Comparison of ENCODE assay signal across 8 cellular contexts in the genomic region with DNA sequence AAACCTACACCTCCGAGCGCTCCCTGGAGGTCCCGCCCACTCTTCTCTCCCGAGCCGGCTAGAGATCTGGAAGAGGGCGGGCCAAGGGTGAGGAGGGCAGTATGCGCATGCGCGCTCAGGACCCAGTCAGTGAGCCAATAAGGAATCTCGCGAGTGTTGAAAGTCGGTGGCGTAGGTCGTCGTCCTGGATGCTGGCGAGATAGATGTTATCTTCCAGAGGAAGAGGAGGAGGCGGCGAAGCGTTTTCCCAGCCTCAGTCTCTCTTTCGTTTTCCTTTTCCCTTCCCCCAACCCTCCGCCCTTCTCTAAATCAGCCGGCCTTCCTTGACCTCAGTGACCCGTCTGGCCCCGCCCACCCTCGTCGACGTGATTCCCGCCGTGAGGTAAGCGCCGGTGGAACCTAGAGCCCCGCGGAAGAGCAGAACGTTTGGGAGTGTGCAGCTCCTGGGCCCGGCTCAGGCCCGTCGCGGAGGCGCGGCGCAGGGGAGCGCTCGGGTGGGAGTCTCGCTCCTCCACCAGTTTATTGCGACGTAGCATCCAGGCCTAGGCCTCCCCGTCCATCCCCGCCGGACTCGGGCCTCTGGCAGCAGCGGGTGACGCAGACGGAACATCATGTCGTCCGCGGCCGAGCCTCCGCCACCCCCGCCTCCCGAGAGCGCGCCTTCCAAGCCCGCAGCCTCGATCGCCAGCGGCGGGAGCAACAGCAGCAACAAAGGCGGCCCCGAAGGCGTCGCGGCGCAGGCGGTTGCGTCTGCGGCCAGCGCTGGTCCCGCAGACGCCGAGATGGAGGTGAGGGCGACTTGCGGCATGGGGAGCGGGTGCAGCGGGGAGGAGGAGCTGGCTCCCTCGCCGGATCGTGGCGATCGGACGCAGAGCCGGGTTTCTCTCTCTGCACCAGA. TPM values are rescaled to one million over a fixed set of nuclear protein-coding genes. Genes with fewer than 3 reads are reported as not detected.
A peak's percentile ranks its signal among the peaks of the same experiment; 100 is the strongest.
DNase-seq lines count a peak whose midpoint lies in the region; ATAC-seq and TF ChIP-seq lines count a peak whose summit lies in the region.

A gene with protein sequence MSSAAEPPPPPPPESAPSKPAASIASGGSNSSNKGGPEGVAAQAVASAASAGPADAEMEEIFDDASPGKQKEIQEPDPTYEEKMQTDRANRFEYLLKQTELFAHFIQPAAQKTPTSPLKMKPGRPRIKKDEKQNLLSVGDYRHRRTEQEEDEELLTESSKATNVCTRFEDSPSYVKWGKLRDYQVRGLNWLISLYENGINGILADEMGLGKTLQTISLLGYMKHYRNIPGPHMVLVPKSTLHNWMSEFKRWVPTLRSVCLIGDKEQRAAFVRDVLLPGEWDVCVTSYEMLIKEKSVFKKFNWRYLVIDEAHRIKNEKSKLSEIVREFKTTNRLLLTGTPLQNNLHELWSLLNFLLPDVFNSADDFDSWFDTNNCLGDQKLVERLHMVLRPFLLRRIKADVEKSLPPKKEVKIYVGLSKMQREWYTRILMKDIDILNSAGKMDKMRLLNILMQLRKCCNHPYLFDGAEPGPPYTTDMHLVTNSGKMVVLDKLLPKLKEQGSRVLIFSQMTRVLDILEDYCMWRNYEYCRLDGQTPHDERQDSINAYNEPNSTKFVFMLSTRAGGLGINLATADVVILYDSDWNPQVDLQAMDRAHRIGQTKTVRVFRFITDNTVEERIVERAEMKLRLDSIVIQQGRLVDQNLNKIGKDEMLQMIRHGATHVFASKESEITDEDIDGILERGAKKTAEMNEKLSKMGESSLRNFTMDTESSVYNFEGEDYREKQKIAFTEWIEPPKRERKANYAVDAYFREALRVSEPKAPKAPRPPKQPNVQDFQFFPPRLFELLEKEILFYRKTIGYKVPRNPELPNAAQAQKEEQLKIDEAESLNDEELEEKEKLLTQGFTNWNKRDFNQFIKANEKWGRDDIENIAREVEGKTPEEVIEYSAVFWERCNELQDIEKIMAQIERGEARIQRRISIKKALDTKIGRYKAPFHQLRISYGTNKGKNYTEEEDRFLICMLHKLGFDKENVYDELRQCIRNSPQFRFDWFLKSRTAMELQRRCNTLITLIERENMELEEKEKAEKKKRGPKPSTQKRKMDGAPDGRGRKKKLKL (plus strand): TSS at position 389 of the 898 bp plus-strand sequence. CDS start 223 bp downstream, at position 612.

- H3K9me3 ChIP-seq in heart right ventricle (no peaks in the 10 kb centered on the region), upper lobe of left lung (no peaks in the 10 kb centered on the region)

- in situ Hi-C loops in GM13976 (cut with MboI; ENCODE audit: low sequenced_read_pairs, unreplicated experiment) = no loop called here

- no peaks in the 10 kb centered on the region for H3K27me3 ChIP-seq in heart right ventricle
- peaks cover 0 to 3% (median 0%) of the 10 kb centered on the region in 4 donors for H3K27me3 ChIP-seq in upper lobe of left lung

- peak in 3 of 4 donors; percentile 90 to 97 (median 93) for TF ChIP-seq POLR2A in upper lobe of left lung (IDR thresholded peaks at IDR 0.05)

- TF ChIP-seq CTCF in GM13976 (IDR thresholded peaks at IDR 0.05; ENCODE audit: borderline replicate concordance, control extremely low read depth, extremely low read depth, insufficient read depth, missing control alignments) (no peak), heart right ventricle (IDR thresholded peaks at IDR 0.05) (no peak), upper lobe of left lung (IDR thresholded peaks at IDR 0.05) (peak in 1 of 6 experiments; percentile 15)

- H3K4me3 ChIP-seq in heart right ventricle = peak within 1 kb of the TSS; percentile 64 to 94 (median 84)
- peak within 1 kb of the TSS; percentile 56 to 97 (median 86) for H3K4me3 ChIP-seq in upper lobe of left lung

- H3K27ac ChIP-seq in heart right ventricle (peak within 1 kb of the TSS; percentile 90 to 98 (median 97)), upper lobe of left lung (peak within 1 kb of the TSS; percentile 91 to 99 (median 98))

- H3K4me1 ChIP-seq in heart right ventricle (peaks cover 0 to 46% (median 36%) of the 10 kb centered on the region in 9 donors), upper lobe of left lung (peaks cover 12 to 40% (median 33%) of the 10 kb centered on the region in 4 donors)

- ATAC-seq in HG02870 (IDR thresholded peaks at IDR 0.05; ENCODE audit: unreplicated experiment) (peak; percentile 78), heart right ventricle (peak; percentile 93 to 97 (median 96)), upper lobe of left lung (ENCODE audit: low FRiP score in 2 of 2) (peak; percentile 97 to 99)

- WGBS in heart right ventricle, 2 donors = 0 to 1% methylated on average over 89 to 91 of the region's 91 CpGs
- WGBS in upper lobe of left lung, 2 donors = 0% methylated on average over 25 to 72 of the region's 91 CpGs

- peak; percentile 92 for DNase-seq in GM13976 (ENCODE audit: low spot score)
- peak; percentile 85 for DNase-seq in NCI-H146 treated with DMSO at 0.1 percent for 48 hours (lab: John Stamatoyannopoulos, UW; ENCODE audit: unreplicated experiment)
- DNase-seq in amniotic epithelial cell (ENCODE audit: low read depth) = peak; percentile 97
- peak; percentile 96 for DNase-seq in heart right ventricle
- DNase-seq in posterior cingulate gyrus = peak; percentile 90 to 99 (median 91)
- peak; percentile 96 to 98 for DNase-seq in upper lobe of left lung

- TF ChIP-seq EP300 in upper lobe of left lung (IDR thresholded peaks at IDR 0.05) = no peak

- H3K36me3 ChIP-seq in heart right ventricle (peaks cover 0 to 19% (median 14%) of the 10 kb centered on the region in 9 donors), upper lobe of left lung (peaks cover 0 to 13% (median 3%) of the 10 kb centered on the region in 4 donors)

- intact Hi-C loops in T-helper 1 cell treated with Interleukin-12 subunit alpha and Interleukin-12 subunit beta and Interleukin-4 antibody, amounts not matched to agents 30 ng/mL and 1 ng/mL, for 36 hours (cut with micrococcal nuclease) = loop anchor here (1.0 to 10.0 kb wide), 16 partner anchors 46 to 1971 kb away; partner anchors contain the start of genes ABCE1, ANAPC10, GAB1 and IL15
- intact Hi-C loops in heart right ventricle (cut with DNase I) (loop anchor here in 1 of 10 donors (5.0 kb wide), 1 partner anchor 176 kb away; the partner anchor contains the start of gene GAB1), posterior cingulate gyrus (cut with DNase I) (loop anchor here (5.0 to 10.0 kb wide), 3 partner anchors 139 to 329 kb away; partner anchors contain the start of genes GAB1 and USP38)

RNA-seq across cellular contexts. Expression of the gene that starts here (rescaled TPM):
- total RNA-seq in T-helper 1 cell treated with Interleukin-12 subunit alpha and Interleukin-12 subunit beta and Interleukin-4 antibody, amounts not matched to agents 30 ng/mL and 1 ng/mL, for 36 hours = 44.9 and 50.2 TPM in 2 replicates
- total RNA-seq in heart right ventricle (10 to 100 TPM; 25.4 to 39.7 (median 34.6) TPM), upper lobe of left lung (10 to 100 TPM; 27.4 to 93.5 (median 58.3) TPM)
- polyA plus RNA-seq in heart right ventricle = 10 to 100 TPM; 10.4 to 10.6 TPM

Comparison
In these comparisons a context has a peak if more than half of its experiments do, and no peak if none do; other contexts are left out.
1. Peak in every context shown above with its lines: DNase-seq, ATAC-seq, H3K4me3 ChIP-seq and H3K27ac ChIP-seq.